In genomic region chr7:28996836-28997235, GRCh38 we compare ENCODE assay signal across 19 cellular contexts. TPM values are rescaled to one million over a fixed set of nuclear protein-coding genes. Genes with fewer than 3 reads are reported as not detected.
DNase-seq lines count a peak whose midpoint lies in the region; ATAC-seq and TF ChIP-seq lines count a peak whose summit lies in the region.
"Had no signal": no experiment of that assay in that cellular context is flagged by ENCODE, and none has a peak within 500 bp of the region (broad histone marks: within the 10 kb centered on the region; RNA-seq: fewer than 3 reads in every experiment).

No MANE protein-coding gene starts in this region.

- H3K4me3 ChIP-seq in fibroblast of villous mesenchyme (ENCODE audit: low read depth, low read length), result no peak overlapping the region
- H3K4me3 ChIP-seq: SK-N-MC had no signal

- H3K36me3 Mint-ChIP-seq in WTC11 (no peaks in the 10 kb centered on the region), nephron (ENCODE audit: low read depth) (no peaks in the 10 kb centered on the region), osteocyte (ENCODE audit: unreplicated experiment) (no peaks in the 10 kb centered on the region)

- no peak for TF ChIP-seq CTCF in WTC11 (IDR thresholded peaks at IDR 0.05)
- no peak for TF ChIP-seq CTCF in fibroblast of villous mesenchyme (IDR thresholded peaks at IDR 0.05; ENCODE audit: insufficient read depth, low read depth, low read length)
- no peak for TF ChIP-seq CTCF in nephron (IDR thresholded peaks at IDR 0.05; ENCODE audit: unreplicated experiment in 3 of 3)
- no peak for TF ChIP-seq CTCF in osteocyte (IDR thresholded peaks at IDR 0.05)

- no peak overlapping the region for H3K4me3 Mint-ChIP-seq in WTC11
- H3K4me3 Mint-ChIP-seq in nephron, result no peak overlapping the region
- no peak overlapping the region for H3K4me3 Mint-ChIP-seq in osteocyte (ENCODE audit: unreplicated experiment)
- H3K4me3 Mint-ChIP-seq: B cell; CD4-positive, alpha-beta T cell; HFFc6 had no signal

- CTCF ChIA-PET in WTC11 (lab: Charles Lee), result interaction anchor here (1.1 to 1.7 kb wide), 2 partner anchors 39 to 75 kb away, joined by 4 to 5 read pairs; partner anchors contain the start of gene TRIL

- H3K27ac Mint-ChIP-seq in WTC11, result peak overlapping the region; percentile 13; the same call in 1 of the 2 replicates
- peak overlapping the region; percentile 4 to 94 (median 12) for H3K27ac Mint-ChIP-seq in nephron
- H3K27ac Mint-ChIP-seq in osteocyte (ENCODE audit: unreplicated experiment), result no peak overlapping the region
- H3K27ac Mint-ChIP-seq: B cell; CD4-positive, alpha-beta T cell; HFFc6 had no signal

- POLR2A ChIA-PET in WTC11 (lab: Charles Lee), result interaction anchor here (0.6 kb wide), 1 partner anchor 106 kb away, joined by 4 read pairs; no protein-coding TSS in a partner anchor

- DNase-seq in ELR (ENCODE audit: low read depth) (peak; percentile 35), WTC11 (ENCODE audit: low spot score) (no peak), fibroblast of villous mesenchyme (ENCODE audit: low read depth) (peak; percentile 8), KG1 (lab: John Stamatoyannopoulos, UW) (no peak), osteocyte (ENCODE audit: extremely low spot score, unreplicated experiment) (no peak)
- DNase-seq: ACHN; CD4-positive, alpha-beta T cell; DMS79 treated with DMSO at 0.1 percent for 48 hours; HFFc6; NCI-H1048; NCI-H146; NCI-H2081 treated with DMSO at 0.1 percent for 48 hours; NCI-H524 treated with DMSO at 0.1 percent for 48 hours had no signal

- H3K4me1 Mint-ChIP-seq in WTC11 (peaks cover 24% of the 10 kb centered on the region), nephron (peaks cover 50% of the 10 kb centered on the region), osteocyte (ENCODE audit: unreplicated experiment) (peaks cover 1% of the 10 kb centered on the region)
- H3K4me1 Mint-ChIP-seq: B cell had no signal

- H3K27me3 Mint-ChIP-seq in WTC11 (ENCODE audit: low read depth), result no peaks in the 10 kb centered on the region
- no peaks in the 10 kb centered on the region for H3K27me3 Mint-ChIP-seq in nephron (ENCODE audit: low read depth)
- H3K27me3 Mint-ChIP-seq in osteocyte (ENCODE audit: unreplicated experiment), result peaks cover 20% of the 10 kb centered on the region

- no peak for ATAC-seq in WTC11
- no peak for ATAC-seq in HG03378 (IDR thresholded peaks at IDR 0.05; ENCODE audit: unreplicated experiment)
- ATAC-seq in GM21526 (IDR thresholded peaks at IDR 0.05; ENCODE audit: low FRiP score, unreplicated experiment), result no peak

- no peaks in the 10 kb centered on the region for H3K9me3 Mint-ChIP-seq in WTC11
- H3K9me3 Mint-ChIP-seq in nephron, result no peaks in the 10 kb centered on the region
- H3K9me3 Mint-ChIP-seq in osteocyte (ENCODE audit: unreplicated experiment), result no peaks in the 10 kb centered on the region
- H3K9me3 Mint-ChIP-seq: CD4-positive, alpha-beta T cell; HFFc6 had no signal

TF ChIP-seq in WTC11, 78 proteins besides CTCF, POLR2A, EP300 and RAD21:
- TF ChIP-seq JAZF1 (CRISPR knock-in tag; IDR thresholded peaks at IDR 0.05) (no peak), PRDM15 (CRISPR knock-in tag; IDR thresholded peaks at IDR 0.05) (no peak), IRF1 (CRISPR knock-in tag; IDR thresholded peaks at IDR 0.05) (no peak), ZNF281 (CRISPR knock-in tag; IDR thresholded peaks at IDR 0.05) (no peak)

RNA-seq across cellular contexts. Expression of gene TRIL, which starts 38.7 kb away (rescaled TPM):
- total RNA-seq in WTC11 (2021), result 3.0 to 4.6 TPM (median 4.3 TPM) in 3 replicates
- under 0.01 and 1.9 TPM in 2 replicates for total RNA-seq in fibroblast of villous mesenchyme
- total RNA-seq in osteocyte, result 3.5 and 4.0 TPM in 2 replicates
- total RNA-seq: B cell; CD4-positive, alpha-beta T cell; OCI-LY7 had no signal

Comparison
In these comparisons a context has a peak if more than half of its experiments do, and no peak if none do; other contexts are left out.
1. DNase-seq: peak in ELR (single experiment) and fibroblast of villous mesenchyme (single experiment); none in WTC11 (single experiment), KG1 (single experiment) and osteocyte (single experiment).